ENCODE assay signal across 20 cellular contexts in the genomic region with DNA sequence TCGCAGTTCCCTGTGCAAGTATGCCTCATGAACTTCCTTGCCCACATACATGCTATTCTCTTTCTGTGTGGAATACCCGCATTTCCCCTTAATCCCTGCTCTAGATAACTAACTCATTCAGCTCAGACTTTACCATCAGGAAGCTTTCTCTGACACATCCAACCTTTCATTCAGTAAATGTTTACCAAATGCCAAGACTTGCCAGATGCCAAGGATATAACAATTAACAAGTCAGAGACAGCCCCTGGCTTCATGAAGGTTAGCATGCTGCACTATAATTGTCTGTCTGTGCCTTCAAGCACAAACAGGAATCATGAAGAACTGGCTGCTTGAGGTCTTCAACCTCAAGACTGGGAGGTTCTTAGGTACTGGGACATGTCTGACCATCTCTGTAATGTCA.
"Had no signal": no experiment of that assay in that cellular context is flagged by ENCODE, and none has a peak within 500 bp of the region (broad histone marks: within the 10 kb centered on the region; RNA-seq: fewer than 3 reads in every experiment).

No MANE protein-coding gene starts in this region.

- H3K4me3 ChIP-seq: ascending aorta, colonic mucosa, dorsolateral prefrontal cortex, heart left ventricle, left lung, lung, stomach, suprapubic skin, tibial nerve had no signal

- DNase-seq: activated CD4-positive, alpha-beta T cell treated with anti-CD3 and anti-CD28 coated beads, Interleukin-2, amount 50 U/mL, for 1 hour; activated CD4-positive, CD25-positive, alpha-beta regulatory T cell treated with anti-CD3 and anti-CD28 coated beads, Interleukin-2, amount 50 U/mL, for 72 hours; activated CD8-positive, alpha-beta T cell treated with anti-CD3 and anti-CD28 coated beads, Interleukin-2, amount 10 ng/mL, durations not matched to agents 7 days and 5 days; activated T-cell treated with anti-CD3 and anti-CD28 coated beads, Interleukin-2, amount 50 U/mL, for 1 hour; brain microvascular endothelial cell; colonic mucosa; dorsolateral prefrontal cortex; effector memory CD8-positive, alpha-beta T cell; heart left ventricle; left lung; naive thymus-derived CD4-positive, alpha-beta T cell; posterior cingulate gyrus; small intestine; stimulated activated CD4-positive, alpha-beta T cell treated with anti-CD3 and anti-CD28 coated beads, Interleukin-15, amount 100 ng/mL, for 24 hours; stomach had no signal

- H3K27me3 ChIP-seq: ascending aorta, brain microvascular endothelial cell, colonic mucosa, dorsolateral prefrontal cortex, heart left ventricle, left lung, stomach, suprapubic skin, tibial nerve had no signal

- FAIRE-seq: keratinocyte, small intestine had no signal

- H3K27ac ChIP-seq: ascending aorta, brain microvascular endothelial cell, colonic mucosa, heart left ventricle, left lung, stomach, suprapubic skin, tibial nerve had no signal

- H3K36me3 ChIP-seq: brain microvascular endothelial cell, colonic mucosa had no signal

- H3K4me1 ChIP-seq: ascending aorta, colonic mucosa, heart left ventricle, left lung, suprapubic skin, tibial nerve had no signal

- H3K9me3 ChIP-seq: ascending aorta, colonic mucosa, heart left ventricle, left lung, stomach, suprapubic skin had no signal
